In the genomic region with DNA sequence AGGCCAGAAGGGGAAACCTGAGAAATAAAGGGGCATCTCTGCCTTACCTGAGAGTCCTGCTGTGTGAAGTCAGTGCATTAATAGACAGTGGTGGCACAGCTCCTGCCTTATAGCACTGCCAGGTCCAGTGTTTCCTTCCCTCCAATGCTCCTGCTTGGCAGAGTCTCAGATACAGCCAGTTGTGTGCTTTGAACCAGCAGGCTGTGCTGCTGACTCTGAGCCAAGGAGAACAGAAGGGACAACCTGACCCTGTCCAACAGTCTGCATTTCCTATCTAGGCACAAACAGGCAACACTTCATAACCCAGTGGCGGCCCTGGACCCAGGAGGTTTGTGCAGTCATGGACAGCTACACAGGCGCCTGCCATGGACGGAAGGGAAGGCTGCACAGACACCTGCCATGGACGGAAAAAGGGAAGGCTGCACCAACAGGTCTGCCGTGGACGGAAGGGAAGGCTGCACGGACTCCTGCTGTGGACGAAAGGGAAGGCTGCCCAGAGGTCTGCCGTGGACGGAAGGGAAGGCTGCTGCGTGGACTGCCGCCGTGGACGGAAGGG, we compare ENCODE assay signal across 21 cellular contexts.
"Had no signal": no experiment of that assay in that cellular context is flagged by ENCODE, and none has a peak within 500 bp of the region (broad histone marks: within the 10 kb centered on the region; RNA-seq: fewer than 3 reads in every experiment).

No MANE protein-coding gene starts in this region.

- FAIRE-seq: small intestine had no signal

- H3K4me3 ChIP-seq: mucosa of descending colon, tibial nerve had no signal

- H3K27ac ChIP-seq: brain microvascular endothelial cell, foreskin keratinocyte, tibial nerve had no signal

- H3K4me1 ChIP-seq: foreskin keratinocyte, tibial nerve had no signal

- H3K36me3 ChIP-seq: brain microvascular endothelial cell had no signal

- H3K27ac Mint-ChIP-seq: activated B cell treated with CpG ODN at 0.5 μM for 24 hours; activated CD8-positive, alpha-beta T cell treated with anti-CD3 and anti-CD28 coated beads for 36 hours; activated naive CD8-positive, alpha-beta T cell treated with anti-CD3 and anti-CD28 coated beads, Interleukin-2, amount 10 ng/mL, durations not matched to agents 7 days and 5 days; dendritic cell treated with granulocyte-macrophage colony-stimulating factor and Interleukin-4, amounts not matched to agents 40 ng/mL and 50 ng/mL, for 4 days; effector memory CD8-positive, alpha-beta T cell; T-helper 2 cell treated with Interferon-gamma antibody and Interleukin-4, amounts not matched to agents 5 μg/mL and 100 μg/mL, for 36 hours had no signal

- H3K4me3 Mint-ChIP-seq: activated B cell treated with CpG ODN at 0.5 μM for 24 hours; activated CD8-positive, alpha-beta T cell treated with anti-CD3 and anti-CD28 coated beads for 36 hours; activated naive CD8-positive, alpha-beta T cell treated with anti-CD3 and anti-CD28 coated beads, Interleukin-2, amount 10 ng/mL, durations not matched to agents 7 days and 5 days; dendritic cell treated with granulocyte-macrophage colony-stimulating factor and Interleukin-4, amounts not matched to agents 40 ng/mL and 50 ng/mL, for 4 days; effector memory CD8-positive, alpha-beta T cell; naive thymus-derived CD4-positive, alpha-beta T cell; T-helper 2 cell treated with Interferon-gamma antibody and Interleukin-4, amounts not matched to agents 5 μg/mL and 100 μg/mL, for 36 hours had no signal

- ATAC-seq: activated CD8-positive, alpha-beta T cell treated with anti-CD3 and anti-CD28 coated beads for 36 hours; effector memory CD8-positive, alpha-beta T cell; foreskin keratinocyte; left colon; mucosa of descending colon; naive thymus-derived CD4-positive, alpha-beta T cell had no signal

- H3K36me3 Mint-ChIP-seq: activated naive CD8-positive, alpha-beta T cell treated with anti-CD3 and anti-CD28 coated beads, Interleukin-2, amount 10 ng/mL, durations not matched to agents 7 days and 5 days had no signal

- H3K27me3 ChIP-seq: brain microvascular endothelial cell, foreskin keratinocyte, tibial nerve had no signal

- H3K9me3 ChIP-seq: mucosa of descending colon, tibial nerve had no signal

- H3K9me3 Mint-ChIP-seq: activated B cell treated with CpG ODN at 0.5 μM for 24 hours; activated CD8-positive, alpha-beta T cell treated with anti-CD3 and anti-CD28 coated beads for 36 hours; activated naive CD8-positive, alpha-beta T cell treated with anti-CD3 and anti-CD28 coated beads, Interleukin-2, amount 10 ng/mL, durations not matched to agents 7 days and 5 days; dendritic cell treated with granulocyte-macrophage colony-stimulating factor and Interleukin-4, amounts not matched to agents 40 ng/mL and 50 ng/mL, for 4 days; effector memory CD8-positive, alpha-beta T cell; naive thymus-derived CD4-positive, alpha-beta T cell; T-helper 2 cell treated with Interferon-gamma antibody and Interleukin-4, amounts not matched to agents 5 μg/mL and 100 μg/mL, for 36 hours had no signal

- DNase-seq: activated B cell treated with CpG ODN at 0.5 μM for 24 hours; activated CD4-positive, alpha-beta T cell treated with anti-CD3 and anti-CD28 coated beads for 48 hours; activated CD8-positive, alpha-beta T cell treated with anti-CD3 and anti-CD28 coated beads for 36 hours; activated naive CD8-positive, alpha-beta T cell treated with anti-CD3 and anti-CD28 coated beads, Interleukin-2, amount 10 ng/mL, durations not matched to agents 7 days and 5 days; activated T-cell treated with anti-CD3 and anti-CD28 coated beads, Interleukin-2, amount 50 U/mL, for 48 hours; brain microvascular endothelial cell; cerebellar nuclear complex; effector memory CD8-positive, alpha-beta T cell; foreskin keratinocyte; head of caudate nucleus; left colon; mucosa of descending colon; naive thymus-derived CD4-positive, alpha-beta T cell; retina; small intestine; stimulated activated CD4-positive, alpha-beta T cell treated with anti-CD3 and anti-CD28 coated beads, Interleukin-4, amount 100 ng/mL, for 4 hours; stimulated activated CD8-positive, alpha-beta memory T cell treated with anti-CD3 and anti-CD28 coated beads, Interleukin-4, amount 100 ng/mL, for 48 hours; stimulated activated naive CD4-positive, alpha-beta T cell treated with Interleukin-2 at 50 U/mL for 16 hours had no signal

- H3K27me3 Mint-ChIP-seq: activated B cell treated with CpG ODN at 0.5 μM for 24 hours; activated CD8-positive, alpha-beta T cell treated with anti-CD3 and anti-CD28 coated beads for 36 hours; effector memory CD8-positive, alpha-beta T cell; naive thymus-derived CD4-positive, alpha-beta T cell had no signal
